Comparison of ENCODE assay signal across 13 cellular contexts in the genomic region with DNA sequence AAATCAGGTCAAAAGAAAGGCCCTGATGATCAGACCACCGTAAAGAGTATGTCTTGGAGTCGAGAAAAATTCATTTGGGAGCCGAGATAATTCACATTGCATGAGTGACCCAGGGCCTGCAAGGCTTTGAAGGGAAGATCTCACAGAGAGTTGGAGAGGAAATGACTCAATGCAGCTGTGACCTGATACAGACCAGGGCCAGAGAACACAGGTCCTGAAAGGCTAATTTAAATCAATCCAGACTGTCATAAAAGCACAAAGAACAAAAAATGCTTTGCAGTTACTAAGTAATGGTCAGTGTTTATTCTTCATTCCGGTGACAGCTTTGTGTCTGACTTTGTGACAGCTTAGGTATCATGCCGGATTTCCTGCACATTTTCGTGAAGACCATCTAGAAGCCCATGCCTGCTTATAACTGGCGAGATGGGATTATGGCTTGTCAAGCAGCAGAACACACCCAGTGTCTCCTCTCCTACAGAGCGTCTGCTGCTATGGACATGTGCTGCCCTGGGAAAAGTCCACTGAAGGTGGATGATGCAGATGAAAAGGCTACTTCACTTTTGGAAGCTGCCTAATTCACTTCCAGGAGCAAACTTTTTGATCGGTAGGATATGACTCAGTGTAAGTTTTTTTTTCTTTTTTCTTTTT. TPM values are rescaled to one million over a fixed set of nuclear protein-coding genes. Genes with fewer than 3 reads are reported as not detected.
A peak's percentile ranks its signal among the peaks of the same experiment; 100 is the strongest.
DNase-seq lines count a peak whose midpoint lies in the region; ATAC-seq and TF ChIP-seq lines count a peak whose summit lies in the region.
"Had no signal": no experiment of that assay in that cellular context is flagged by ENCODE, and none has a peak within 500 bp of the region (broad histone marks: within the 10 kb centered on the region; RNA-seq: fewer than 3 reads in every experiment).

No MANE protein-coding gene starts in this region.

- H3K27me3 ChIP-seq in SJCRH30 (no peaks in the 10 kb centered on the region), heart right ventricle (no peaks in the 10 kb centered on the region)
- H3K27me3 ChIP-seq: upper lobe of left lung had no signal

- peaks cover 23% of the 10 kb centered on the region for H3K27me3 Mint-ChIP-seq in stimulated activated naive CD8-positive, alpha-beta T cell treated with anti-CD3 and anti-CD28 coated beads, Interleukin-15, amount 100 ng/mL, for 72 hours

- 54 to 59% methylated on average over 9 of the region's 9 CpGs for WGBS in heart right ventricle, 2 donors

- H3K36me3 ChIP-seq in SJCRH30 (no peaks in the 10 kb centered on the region), heart right ventricle (no peaks in the 10 kb centered on the region), mucosa of descending colon (ENCODE audit: low read depth) (no peaks in the 10 kb centered on the region)
- H3K36me3 ChIP-seq: upper lobe of left lung had no signal

- TF ChIP-seq CTCF in heart right ventricle (IDR thresholded peaks at IDR 0.05) (no peak), mucosa of descending colon (IDR thresholded peaks at IDR 0.05) (no peak), coronary artery (IDR thresholded peaks at IDR 0.05) (no peak)

- no peak for DNase-seq in stimulated activated naive CD8-positive, alpha-beta T cell treated with anti-CD3 and anti-CD28 coated beads, Interleukin-15, amount 100 ng/mL, for 72 hours
- no peak for DNase-seq in stimulated activated naive CD8-positive, alpha-beta T cell treated with anti-CD3 and anti-CD28 coated beads, Interleukin-15, Interleukin-2, amounts not matched to agents 100 U/mL and 50 U/mL, for 24 hours
- peak; percentile 29 to 54 for DNase-seq in SJCRH30
- peak in 1 of 2 donors; percentile 23 for DNase-seq in heart right ventricle
- no peak for DNase-seq in DMS79 (lab: John Stamatoyannopoulos, UW)
- no peak for DNase-seq in mucosa of descending colon
- no peak for DNase-seq in coronary artery (ENCODE audit: low spot score)
- DNase-seq: activated CD8-positive, alpha-beta T cell treated with anti-CD3 and anti-CD28 coated beads for 36 hours; left cardiac atrium; stimulated activated CD4-positive, alpha-beta T cell treated with anti-CD3 and anti-CD28 coated beads, Interleukin-2, amount 100 ng/mL, for 24 hours; upper lobe of left lung had no signal

- no peak overlapping the region for H3K27ac Mint-ChIP-seq in stimulated activated naive CD8-positive, alpha-beta T cell treated with anti-CD3 and anti-CD28 coated beads, Interleukin-15, amount 100 ng/mL, for 72 hours
- H3K27ac Mint-ChIP-seq: activated CD8-positive, alpha-beta T cell treated with anti-CD3 and anti-CD28 coated beads for 36 hours had no signal

- H3K4me1 ChIP-seq in SJCRH30 = peaks cover 16% of the 10 kb centered on the region
- H3K4me1 ChIP-seq in heart right ventricle = peaks cover 0 to 14% (median 6%) of the 10 kb centered on the region in 9 donors
- no peaks in the 10 kb centered on the region for H3K4me1 ChIP-seq in mucosa of descending colon (ENCODE audit: low read depth)
- H3K4me1 ChIP-seq: upper lobe of left lung had no signal

- H3K4me1 Mint-ChIP-seq in stimulated activated naive CD8-positive, alpha-beta T cell treated with anti-CD3 and anti-CD28 coated beads, Interleukin-15, amount 100 ng/mL, for 72 hours = no peaks in the 10 kb centered on the region
- H3K4me1 Mint-ChIP-seq: central memory CD8-positive, alpha-beta T cell had no signal

- no peaks in the 10 kb centered on the region for H3K9me3 Mint-ChIP-seq in stimulated activated naive CD8-positive, alpha-beta T cell treated with anti-CD3 and anti-CD28 coated beads, Interleukin-15, amount 100 ng/mL, for 72 hours
- H3K9me3 Mint-ChIP-seq: activated CD8-positive, alpha-beta T cell treated with anti-CD3 and anti-CD28 coated beads for 36 hours; central memory CD8-positive, alpha-beta T cell had no signal

- peak; percentile 42 for ATAC-seq in stimulated activated naive CD8-positive, alpha-beta T cell treated with anti-CD3 and anti-CD28 coated beads, Interleukin-15, amount 100 ng/mL, for 72 hours
- ATAC-seq in stimulated activated naive CD8-positive, alpha-beta T cell treated with anti-CD3 and anti-CD28 coated beads, Interleukin-15, Interleukin-2, amounts not matched to agents 100 U/mL and 50 U/mL, for 24 hours = no peak
- peak in 7 of 8 donors; percentile 47 to 86 (median 71) for ATAC-seq in heart right ventricle
- no peak for ATAC-seq in mucosa of descending colon
- ATAC-seq in GM21381 (IDR thresholded peaks at IDR 0.05; ENCODE audit: unreplicated experiment) = no peak
- ATAC-seq: activated CD8-positive, alpha-beta T cell treated with anti-CD3 and anti-CD28 coated beads for 36 hours had no signal

- H3K4me3 ChIP-seq in SJCRH30 (no peak overlapping the region), heart right ventricle (no peak overlapping the region), mucosa of descending colon (no peak overlapping the region), coronary artery (no peak overlapping the region)
- H3K4me3 ChIP-seq: upper lobe of left lung had no signal

- H3K4me3 Mint-ChIP-seq in stimulated activated naive CD8-positive, alpha-beta T cell treated with anti-CD3 and anti-CD28 coated beads, Interleukin-15, amount 100 ng/mL, for 72 hours = no peak overlapping the region
- H3K4me3 Mint-ChIP-seq: activated CD8-positive, alpha-beta T cell treated with anti-CD3 and anti-CD28 coated beads for 36 hours; central memory CD8-positive, alpha-beta T cell had no signal

- H3K27ac ChIP-seq in SJCRH30 = peak overlapping the region; percentile 46
- peak overlapping the region in 1 of 10 donors; percentile 18 for H3K27ac ChIP-seq in heart right ventricle
- H3K27ac ChIP-seq in coronary artery = no peak overlapping the region
- H3K27ac ChIP-seq: upper lobe of left lung had no signal

- intact Hi-C loops in heart right ventricle (cut with DNase I) (loop anchor here in 2 of 10 donors (10.0 kb wide), 2 partner anchors 164 to 396 kb away; no protein-coding TSS in a partner anchor), mucosa of descending colon (cut with DNase I, micrococcal nuclease) (no loop called here)

- H3K9me3 ChIP-seq in SJCRH30 (replicated peaks) = no peaks in the 10 kb centered on the region
- no peaks in the 10 kb centered on the region for H3K9me3 ChIP-seq in heart right ventricle
- no peaks in the 10 kb centered on the region for H3K9me3 ChIP-seq in mucosa of descending colon
- H3K9me3 ChIP-seq: upper lobe of left lung had no signal

RNA-seq across cellular contexts. Expression of a gene that starts 5.8 kb away (rescaled TPM):
- 0.05 TPM in 1 of 2 replicates, not detected in the other for total RNA-seq in SJCRH30 (2014; rRNA removed; shearing (Covaris generic))
- total RNA-seq in heart right ventricle (not detected), mucosa of descending colon (not detected)
- not detected for polyA plus RNA-seq in heart right ventricle
- total RNA-seq: activated CD8-positive, alpha-beta T cell treated with anti-CD3 and anti-CD28 coated beads for 36 hours; left cardiac atrium; upper lobe of left lung had no signal

Comparison
In these comparisons a context has a peak if more than half of its experiments do, and no peak if none do; other contexts are left out.
1. ATAC-seq: peak in stimulated activated naive CD8-positive, alpha-beta T cell treated with anti-CD3 and anti-CD28 coated beads, Interleukin-15, amount 100 ng/mL, for 72 hours (single experiment) and heart right ventricle (7 of 8); none in stimulated activated naive CD8-positive, alpha-beta T cell treated with anti-CD3 and anti-CD28 coated beads, Interleukin-15, Interleukin-2, amounts not matched to agents 100 U/mL and 50 U/mL, for 24 hours (single experiment), mucosa of descending colon (single experiment) and GM21381 (single experiment).
2. DNase-seq: peak in SJCRH30 (2 of 2); none in stimulated activated naive CD8-positive, alpha-beta T cell treated with anti-CD3 and anti-CD28 coated beads, Interleukin-15, amount 100 ng/mL, for 72 hours (0 of 2), stimulated activated naive CD8-positive, alpha-beta T cell treated with anti-CD3 and anti-CD28 coated beads, Interleukin-15, Interleukin-2, amounts not matched to agents 100 U/mL and 50 U/mL, for 24 hours (single experiment), DMS79 (single experiment), mucosa of descending colon (0 of 3) and coronary artery (single experiment).